ENCODE assay signal across 1 cellular context in genomic region chr18:79926715-79927596, GRCh38.
TF ChIP-seq lines count a peak whose summit lies in the region.

No MANE protein-coding gene starts in this region.

TF ChIP-seq in GM23338, 12 proteins besides CTCF, POLR2A, EP300 and RAD21 (continued from another document):
- TF ChIP-seq ZNF462 (CRISPR knock-in tag; IDR thresholded peaks at IDR 0.05) (no peak), ZNF331 (CRISPR knock-in tag; IDR thresholded peaks at IDR 0.05; ENCODE audit: low read depth) (no peak), STAT1 (IDR thresholded peaks at IDR 0.05; ENCODE audit: unreplicated experiment) (no peak), ZNF114 (CRISPR knock-in tag; IDR thresholded peaks at IDR 0.05) (no peak), JUNB (IDR thresholded peaks at IDR 0.05; ENCODE audit: unreplicated experiment) (no peak), EZH2phosphoT487 (IDR thresholded peaks at IDR 0.05; ENCODE audit: unreplicated experiment) (no peak), CREB1 (CRISPR knock-in tag; IDR thresholded peaks at IDR 0.05; ENCODE audit: low read depth) (no peak), EZH2 (IDR thresholded peaks at IDR 0.05; ENCODE audit: low read depth, unreplicated experiment) (no peak)
